ENCODE assay signal across 19 cellular contexts in the genomic region with DNA sequence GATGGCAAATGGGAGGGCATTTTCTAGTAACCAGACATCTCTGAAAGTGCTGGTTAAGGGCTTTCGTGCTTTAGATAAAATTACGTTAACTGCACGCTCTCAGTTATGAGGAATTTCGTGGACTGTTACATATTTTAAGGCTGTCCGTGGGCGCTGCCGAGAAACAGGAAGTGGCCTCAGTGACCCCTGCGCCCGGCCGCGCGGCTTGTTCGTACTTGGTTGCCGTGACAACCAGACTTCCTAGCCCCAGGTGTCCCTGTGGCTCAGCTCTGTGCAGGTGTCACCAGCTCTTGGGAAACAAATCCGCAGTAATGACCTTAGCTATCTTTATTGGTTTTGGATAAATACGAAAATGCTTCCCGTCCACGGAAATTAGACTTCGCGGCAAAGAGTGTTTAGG. TPM values are rescaled to one million over a fixed set of nuclear protein-coding genes. Genes with fewer than 3 reads are reported as not detected.
A peak's percentile ranks its signal among the peaks of the same experiment; 100 is the strongest.
DNase-seq lines count a peak whose midpoint lies in the region; TF ChIP-seq lines count a peak whose summit lies in the region.
"Had no signal": no experiment of that assay in that cellular context is flagged by ENCODE, and none has a peak within 500 bp of the region (broad histone marks: within the 10 kb centered on the region; RNA-seq: fewer than 3 reads in every experiment).

No MANE protein-coding gene starts in this region.

- TF ChIP-seq CTCF in hepatocyte (IDR thresholded peaks at IDR 0.05; ENCODE audit: poor library complexity) (no peak), parathyroid adenoma (IDR thresholded peaks at IDR 0.05) (no peak), tibial nerve (IDR thresholded peaks at IDR 0.05) (no peak)

- H3K4me3 ChIP-seq in hepatocyte (no peak overlapping the region), parathyroid adenoma (ENCODE audit: low read depth, low read length) (no peak overlapping the region), tibial nerve (no peak overlapping the region)
- H3K4me3 ChIP-seq: left lung had no signal

- H3K9me3 ChIP-seq in hepatocyte (ENCODE audit: low read depth) (no peaks in the 10 kb centered on the region), parathyroid adenoma (ENCODE audit: control insufficient read depth, low read length) (no peaks in the 10 kb centered on the region), tibial nerve (no peaks in the 10 kb centered on the region)
- H3K9me3 ChIP-seq: SK-N-SH had no signal

- TF ChIP-seq EP300 in tibial nerve (IDR thresholded peaks at IDR 0.05) = no peak

- no peaks in the 10 kb centered on the region for H3K27me3 ChIP-seq in hepatocyte
- no peaks in the 10 kb centered on the region for H3K27me3 ChIP-seq in parathyroid adenoma (ENCODE audit: control insufficient read depth, insufficient read depth, low read length)
- H3K27me3 ChIP-seq in tibial nerve = no peaks in the 10 kb centered on the region
- H3K27me3 ChIP-seq: left lung had no signal

- DNase-seq in HT-29 (ENCODE audit: low spot score) (peak; percentile 66), RPMI8226 (peak; percentile 86), hepatocyte (ENCODE audit: low spot score) (peak; percentile 30), NCI-H1694 treated with DMSO at 0.1 percent for 48 hours (lab: John Stamatoyannopoulos, UW) (no peak), tibial nerve (ENCODE audit: low spot score in 2 of 2) (no peak), NOMO-1 treated with dmso at 0.1 percent for 144 hours (lab: John Stamatoyannopoulos, UW; ENCODE audit: unreplicated experiment) (no peak)
- DNase-seq: activated B cell treated with CpG ODN at 0.5 μM for 24 hours; activated CD8-positive, alpha-beta T cell treated with anti-CD3 and anti-CD28 coated beads for 36 hours; activated T-cell treated with anti-CD3 and anti-CD28 coated beads, Interleukin-2, amount 50 U/mL, for 1 hour; Kasumi-1; NCI-H2029 treated with DMSO at 0.1 percent for 48 hours; NCI-H510A treated with DMSO at 0.1 percent for 48 hours; SK-N-SH; stimulated activated CD4-positive, alpha-beta T cell treated with anti-CD3 and anti-CD28 coated beads, Interleukin-4, amount 100 ng/mL, for 24 hours; stimulated activated naive CD4-positive, alpha-beta T cell treated with Interleukin-2 at 50 U/mL for 16 hours; T-helper 2 cell had no signal

- H3K27ac ChIP-seq in hepatocyte (no peak overlapping the region), parathyroid adenoma (peak overlapping the region; percentile 34), tibial nerve (no peak overlapping the region)
- H3K27ac ChIP-seq: left lung, RWPE1 had no signal

- no peak overlapping the region for H3K4me2 ChIP-seq in hepatocyte
- peak overlapping the region; percentile 3 for H3K4me2 ChIP-seq in parathyroid adenoma (ENCODE audit: low read length)
- H3K4me2 ChIP-seq: SK-N-SH had no signal

- no peaks in the 10 kb centered on the region for H4K20me1 ChIP-seq in hepatocyte (ENCODE audit: insufficient read depth, poor library complexity, severe bottlenecking)

- no peaks in the 10 kb centered on the region for H3K79me2 ChIP-seq in hepatocyte
- no peaks in the 10 kb centered on the region for H3K79me2 ChIP-seq in parathyroid adenoma

- no peak overlapping the region for H3K9ac ChIP-seq in parathyroid adenoma
- H3K9ac ChIP-seq: SK-N-SH had no signal

- H3K36me3 ChIP-seq in hepatocyte (replicated peaks; ENCODE audit: insufficient read depth, low read depth) = no peaks in the 10 kb centered on the region
- no peaks in the 10 kb centered on the region for H3K36me3 ChIP-seq in parathyroid adenoma (ENCODE audit: control insufficient read depth, insufficient read depth, low read length)
- peaks cover 0 to 38% (median 0%) of the 10 kb centered on the region in 3 donors for H3K36me3 ChIP-seq in tibial nerve

- WGBS in hepatocyte (ENCODE audit: low lambda C conversion rate, missing lambda C conversion rate) = 78% methylated on average over 20 of the region's 20 CpGs
- WGBS in tibial nerve, 2 donors = 37 to 61% methylated on average over 20 of the region's 20 CpGs

- H2AFZ ChIP-seq in hepatocyte (no peak overlapping the region), parathyroid adenoma (peak overlapping the region; percentile 51)

- H3K4me1 ChIP-seq in hepatocyte (ENCODE audit: insufficient read depth) = peaks cover 14% of the 10 kb centered on the region
- H3K4me1 ChIP-seq in parathyroid adenoma = no peaks in the 10 kb centered on the region
- H3K4me1 ChIP-seq in tibial nerve = peaks cover 4 to 53% (median 15%) of the 10 kb centered on the region in 4 donors
- H3K4me1 ChIP-seq: left lung had no signal

- TF ChIP-seq POLR2A in tibial nerve (IDR thresholded peaks at IDR 0.05) = no peak

- no peaks in the 10 kb centered on the region for H3K9me2 ChIP-seq in hepatocyte (replicated peaks; ENCODE audit: insufficient read depth)
- H3K9me2 ChIP-seq: SK-N-SH had no signal

RNA-seq across cellular contexts. Expression of a gene that starts 52.7 kb away (rescaled TPM):
- 2.1 and 5.2 TPM in 2 replicates for total RNA-seq in HT-29 (2014; rRNA removed; shearing (Covaris generic))
- total RNA-seq in hepatocyte = 25.8 and 27.2 TPM in 2 replicates
- 29.3 and 34.3 TPM in 2 replicates for polyA plus RNA-seq in hepatocyte
- 10 to 100 TPM; 24.5 to 58.5 (median 31.8) TPM for total RNA-seq in tibial nerve

Comparison
In these comparisons a context has a peak if more than half of its experiments do, and no peak if none do; other contexts are left out.
1. DNase-seq: peak in HT-29 (single experiment), RPMI8226 (single experiment) and hepatocyte (single experiment); none in NCI-H1694 treated with DMSO at 0.1 percent for 48 hours (single experiment), tibial nerve (0 of 2) and NOMO-1 treated with dmso at 0.1 percent for 144 hours (single experiment).